ENCODE assay signal across 7 cellular contexts in genomic region chr9:92623936-92624335, GRCh38. TPM values are rescaled to one million over a fixed set of nuclear protein-coding genes. Genes with fewer than 3 reads are reported as not detected.
A peak's percentile ranks its signal among the peaks of the same experiment; 100 is the strongest.
DNase-seq lines count a peak whose midpoint lies in the region; ATAC-seq and TF ChIP-seq lines count a peak whose summit lies in the region.
"Not testable (repeated sequence)": the region's sequence is repeated elsewhere in the genome, so short reads cannot be mapped to it uniquely, and the experiment has no call there.

No MANE protein-coding gene starts in this region.

- H3K27me3 Mint-ChIP-seq in CD4-positive, CD25-positive, alpha-beta regulatory T cell, result not testable (repeated sequence)

- not testable (repeated sequence) for ATAC-seq in CD4-positive, CD25-positive, alpha-beta regulatory T cell (ENCODE audit: low read depth in 2 of 2); PC-3; left lobe of liver

- not testable (repeated sequence) for H2AFZ ChIP-seq in PC-3 (ENCODE audit: low read length)

- not testable (repeated sequence) for H3K4me3 ChIP-seq in CD4-positive, CD25-positive, alpha-beta regulatory T cell (ENCODE audit: low read depth, low read length); PC-3 (ENCODE audit: low read length)

- H3K27ac ChIP-seq in CD4-positive, CD25-positive, alpha-beta regulatory T cell (ENCODE audit: insufficient read depth, low read length, poor library complexity, severe bottlenecking), result not testable (repeated sequence)
- peak overlapping the region; percentile 17; the same call in 1 of the 2 replicates for H3K27ac ChIP-seq in PC-3 (ENCODE audit: low read length)

- not testable (repeated sequence) for H3K79me2 ChIP-seq in PC-3 (ENCODE audit: low read length)

- not testable (repeated sequence) for H3K9me2 ChIP-seq in PC-3 (replicated peaks; ENCODE audit: low read length)

- not testable (repeated sequence) for H3K9me3 ChIP-seq in CD4-positive, CD25-positive, alpha-beta regulatory T cell (ENCODE audit: control insufficient read depth in 2 of 2, low read length in 2 of 2); PC-3 (ENCODE audit: low read length)

- not testable (repeated sequence) for H3K4me3 Mint-ChIP-seq in CD4-positive, CD25-positive, alpha-beta regulatory T cell

- H3F3A ChIP-seq in PC-3 (ENCODE audit: low read length, unreplicated experiment), result not testable (repeated sequence)

- peaks cover 34% of the 10 kb centered on the region for H3K36me3 Mint-ChIP-seq in CD4-positive, CD25-positive, alpha-beta regulatory T cell

- BruUV-seq in PC-3 (replicated peaks; lab: Mats Ljungman, UMichigan), result not testable (repeated sequence)

- not testable (repeated sequence) for H3K4me1 Mint-ChIP-seq in CD4-positive, CD25-positive, alpha-beta regulatory T cell

- TF ChIP-seq CTCF in PC-3 (conservative IDR thresholded peaks at IDR 0.05; ENCODE audit: low read depth, low read length), result not testable (repeated sequence)

- CTCF ChIA-PET in PC-3 (lab: Charles Lee), result not testable (repeated sequence)

- H3K27me3 ChIP-seq in CD4-positive, CD25-positive, alpha-beta regulatory T cell (ENCODE audit: control insufficient read depth, insufficient read depth, low read length); PC-3 (ENCODE audit: low read length): not testable (repeated sequence)

- H3K4me1 ChIP-seq in CD4-positive, CD25-positive, alpha-beta regulatory T cell (ENCODE audit: control insufficient read depth, insufficient read depth, low read length, poor library complexity, severe bottlenecking), result not testable (repeated sequence)
- H3K4me1 ChIP-seq in PC-3 (ENCODE audit: insufficient read depth, low read length), result peaks cover 16% of the 10 kb centered on the region

- peak overlapping the region in 2 of 3 donors; percentile 25 to 38 for H3K27ac Mint-ChIP-seq in CD4-positive, CD25-positive, alpha-beta regulatory T cell

- peaks cover 25% of the 10 kb centered on the region for H3K36me3 ChIP-seq in CD4-positive, CD25-positive, alpha-beta regulatory T cell (ENCODE audit: control insufficient read depth, insufficient read depth, low read length)
- not testable (repeated sequence) for H3K36me3 ChIP-seq in PC-3 (ENCODE audit: low read depth, low read length)

- not testable (repeated sequence) for H3K9ac ChIP-seq in PC-3 (ENCODE audit: low read length)

- POLR2A ChIA-PET in PC-3 (lab: Charles Lee; ENCODE audit: unreplicated experiment), result not testable (repeated sequence)

- DNase-seq in CD4-positive, CD25-positive, alpha-beta regulatory T cell; PC-3: not testable (repeated sequence)
- DNase-seq in activated CD8-positive, alpha-beta memory T cell treated with anti-CD3 and anti-CD28 coated beads for 24 hours, result peak; percentile 40
- DNase-seq in activated CD8-positive, alpha-beta memory T cell treated with anti-CD3 and anti-CD28 coated beads, Interleukin-2, amount 50 U/mL, for 48 hours, result peak; percentile 25
- peak; percentile 28 for DNase-seq in left lobe of liver (ENCODE audit: low spot score)
- DNase-seq in mesenteric fat pad (ENCODE audit: low spot score), result peak; percentile 37
- peak; percentile 37 for DNase-seq in posterior vena cava (ENCODE audit: low spot score)

- intact Hi-C loops in PC-3 (cut with micrococcal nuclease), result loop anchor here (10.0 kb wide), 1 partner anchor 119 kb away; no protein-coding TSS in a partner anchor
- intact Hi-C loops in posterior vena cava (cut with DNase I), result not testable (repeated sequence)

- not testable (repeated sequence) for H3K9me3 Mint-ChIP-seq in CD4-positive, CD25-positive, alpha-beta regulatory T cell

- H4K20me1 ChIP-seq in PC-3 (ENCODE audit: low read length), result not testable (repeated sequence)

- H3K4me2 ChIP-seq in PC-3 (ENCODE audit: low read length), result not testable (repeated sequence)

RNA-seq across cellular contexts. Expression of gene IPPK, which starts 46.0 kb away (rescaled TPM):
- total RNA-seq in CD4-positive, CD25-positive, alpha-beta regulatory T cell, result 9.2 TPM
- 1 to 10 TPM; 3.8 to 5.9 (median 5.4) TPM for polyA plus RNA-seq in CD4-positive, CD25-positive, alpha-beta regulatory T cell
- total RNA-seq in PC-3 (2014; rRNA removed), result 10.6 and 13.2 TPM in 2 replicates
- 1.8 TPM for total RNA-seq in left lobe of liver
- total RNA-seq in mesenteric fat pad, result 10.1 TPM
- 1 to 10 TPM; 5.8 to 6.6 TPM for total RNA-seq in posterior vena cava
